ENCODE assay signal across 10 cellular contexts in the genomic region with DNA sequence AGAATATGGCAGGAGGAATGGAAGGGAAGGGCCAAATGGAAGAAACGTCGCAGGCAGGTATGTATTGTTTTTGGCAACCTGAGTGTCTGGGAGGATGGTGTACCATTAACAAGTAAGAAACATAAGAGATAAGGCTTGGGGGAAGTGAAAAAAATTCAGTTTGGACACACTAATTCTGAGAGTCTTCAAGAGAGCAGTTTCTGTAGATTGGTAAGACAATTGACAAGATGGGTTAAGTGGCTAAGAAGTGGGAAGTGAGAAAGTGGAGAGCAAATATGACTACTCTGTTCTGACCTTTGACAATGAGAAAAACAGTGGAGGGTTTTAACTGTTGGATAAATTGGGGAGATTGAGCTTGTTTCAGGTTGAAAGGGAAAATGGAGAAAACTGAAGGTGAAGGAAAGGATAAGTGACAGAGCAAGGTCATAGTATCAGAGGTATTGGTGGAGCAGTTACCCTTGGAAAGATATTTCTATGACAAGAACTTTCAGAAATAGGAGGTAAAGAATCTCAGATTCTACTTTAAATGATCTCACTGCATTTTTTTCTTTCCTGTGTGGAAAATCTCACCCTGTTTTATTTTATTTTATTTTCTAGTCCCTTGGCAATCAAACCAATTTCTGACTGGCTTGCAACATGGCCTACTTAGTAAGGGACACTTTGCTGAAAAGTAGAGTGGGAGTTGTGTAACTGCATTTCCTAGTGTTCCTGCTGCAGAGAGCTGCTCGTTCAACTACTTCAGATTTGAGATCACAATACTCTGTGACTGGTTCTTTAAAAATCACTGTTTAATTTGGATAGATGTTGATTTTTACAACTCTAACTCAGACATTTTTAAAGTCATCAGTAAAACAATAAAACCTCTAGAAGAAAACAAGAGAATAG. TPM values are rescaled to one million over a fixed set of nuclear protein-coding genes. Genes with fewer than 3 reads are reported as not detected.
DNase-seq lines count a peak whose midpoint lies in the region; ATAC-seq, FAIRE-seq and TF ChIP-seq lines count a peak whose summit lies in the region.
"Had no signal": no experiment of that assay in that cellular context is flagged by ENCODE, and none has a peak within 500 bp of the region (broad histone marks: within the 10 kb centered on the region; RNA-seq: fewer than 3 reads in every experiment).

No MANE protein-coding gene starts in this region.

- H3K4me1 ChIP-seq in CD8-positive, alpha-beta memory T cell (ENCODE audit: insufficient read depth, low read length) = no peaks in the 10 kb centered on the region

- TF ChIP-seq POLR2A in GM12891 (IDR thresholded peaks at IDR 0.05; ENCODE audit: low read depth, low read length) = no peak

- peak overlapping the region; percentile 3 for H3K27ac Mint-ChIP-seq in activated naive CD8-positive, alpha-beta T cell treated with anti-CD3 and anti-CD28 coated beads, Interleukin-2, amount 10 ng/mL, durations not matched to agents 7 days and 5 days
- peak overlapping the region in 2 of 8 donors; percentile 5 to 28 for H3K27ac Mint-ChIP-seq in CD8-positive, alpha-beta memory T cell

- no peaks in the 10 kb centered on the region for H3K27me3 Mint-ChIP-seq in activated naive CD8-positive, alpha-beta T cell treated with anti-CD3 and anti-CD28 coated beads, Interleukin-2, amount 10 ng/mL, durations not matched to agents 7 days and 5 days
- peaks cover 0 to 3% of the 10 kb centered on the region in 2 donors for H3K27me3 Mint-ChIP-seq in CD8-positive, alpha-beta memory T cell

- no peak overlapping the region for H3K4me3 ChIP-seq in CD8-positive, alpha-beta memory T cell (ENCODE audit: low read length)

- H3K4me1 Mint-ChIP-seq in activated naive CD8-positive, alpha-beta T cell treated with anti-CD3 and anti-CD28 coated beads, Interleukin-2, amount 10 ng/mL, durations not matched to agents 7 days and 5 days = peaks cover 7% of the 10 kb centered on the region
- no peaks in the 10 kb centered on the region for H3K4me1 Mint-ChIP-seq in CD8-positive, alpha-beta memory T cell

- H3K36me3 ChIP-seq in CD8-positive, alpha-beta memory T cell (ENCODE audit: insufficient read depth, low read length) = no peaks in the 10 kb centered on the region

- no peaks in the 10 kb centered on the region for H3K9me3 ChIP-seq in CD8-positive, alpha-beta memory T cell (ENCODE audit: low read length)

- POLR2A ChIA-PET in activated naive CD8-positive, alpha-beta T cell treated with anti-CD3 and anti-CD28 coated beads, Interleukin-2, amount 10 ng/mL, durations not matched to agents 7 days and 5 days (lab: Charles Lee) = no interaction called here
- POLR2A ChIA-PET in CD8-positive, alpha-beta memory T cell (lab: Charles Lee) = no interaction called here

- DNase-seq in GM12891 (ENCODE audit: insufficient read length, low spot score) (peak; percentile 44), NCI-H146 treated with DMSO at 0.1 percent for 48 hours (lab: John Stamatoyannopoulos, UW; ENCODE audit: unreplicated experiment) (no peak), NCI-H446 treated with DMSO at 0.1 percent for 48 hours (lab: John Stamatoyannopoulos, UW) (no peak)
- DNase-seq in activated naive CD8-positive, alpha-beta T cell treated with anti-CD3 and anti-CD28 coated beads, Interleukin-2, amount 10 ng/mL, durations not matched to agents 7 days and 5 days = no peak
- DNase-seq in CD8-positive, alpha-beta memory T cell = no peak
- no peak for DNase-seq in effector CD4-positive, alpha-beta T cell
- DNase-seq: DMS79 treated with DMSO at 0.1 percent for 48 hours, foreskin melanocyte had no signal

- no peak overlapping the region for H3K27ac ChIP-seq in CD8-positive, alpha-beta memory T cell (ENCODE audit: low read depth, low read length)

- CTCF ChIA-PET in CD8-positive, alpha-beta memory T cell (lab: Charles Lee) = no interaction called here

- FAIRE-seq in GM12891 (lab: Jason Lieb, UNC) = peak; percentile 90

- H3K9me3 Mint-ChIP-seq in activated naive CD8-positive, alpha-beta T cell treated with anti-CD3 and anti-CD28 coated beads, Interleukin-2, amount 10 ng/mL, durations not matched to agents 7 days and 5 days = no peaks in the 10 kb centered on the region
- no peaks in the 10 kb centered on the region for H3K9me3 Mint-ChIP-seq in CD8-positive, alpha-beta memory T cell

- H3K36me3 Mint-ChIP-seq in activated naive CD8-positive, alpha-beta T cell treated with anti-CD3 and anti-CD28 coated beads, Interleukin-2, amount 10 ng/mL, durations not matched to agents 7 days and 5 days = peaks cover 5% of the 10 kb centered on the region
- peaks cover 0 to 15% (median 0%) of the 10 kb centered on the region in 3 donors for H3K36me3 Mint-ChIP-seq in CD8-positive, alpha-beta memory T cell

- no peak overlapping the region for H3K4me3 Mint-ChIP-seq in activated naive CD8-positive, alpha-beta T cell treated with anti-CD3 and anti-CD28 coated beads, Interleukin-2, amount 10 ng/mL, durations not matched to agents 7 days and 5 days
- H3K4me3 Mint-ChIP-seq in CD8-positive, alpha-beta memory T cell = peak overlapping the region in 1 of 7 donors; percentile 0

- ATAC-seq in GM19463 (IDR thresholded peaks at IDR 0.05; ENCODE audit: unreplicated experiment) (peak; percentile 97), HG03159 (IDR thresholded peaks at IDR 0.05; ENCODE audit: unreplicated experiment) (peak; percentile 99)
- ATAC-seq in activated naive CD8-positive, alpha-beta T cell treated with anti-CD3 and anti-CD28 coated beads, Interleukin-2, amount 10 ng/mL, durations not matched to agents 7 days and 5 days (ENCODE audit: low read depth) = no peak

- no peaks in the 10 kb centered on the region for H3K27me3 ChIP-seq in CD8-positive, alpha-beta memory T cell (ENCODE audit: insufficient read depth, low read length, poor library complexity, severe bottlenecking)

TF ChIP-seq in GM12891, 5 proteins besides CTCF, POLR2A, EP300 and RAD21:
- peak; percentile 99 for TF ChIP-seq SPI1 (IDR thresholded peaks at IDR 0.05; ENCODE audit: low read depth, low read length)
- TF ChIP-seq POU2F2 (IDR thresholded peaks at IDR 0.05; ENCODE audit: low read depth, low read length) = no peak
- no peak for TF ChIP-seq POLR2AphosphoS5 (IDR thresholded peaks at IDR 0.05; ENCODE audit: low read depth, low read length)
TF ChIP-seq in GM12891: peak in this region for 1.

RNA-seq across cellular contexts. Expression of a gene that starts 23.1 kb away (rescaled TPM):
- polyA plus RNA-seq in GM12891 (2012; ENCODE audit: low read depth, missing spikeins) = 15.4 TPM
- total RNA-seq in activated naive CD8-positive, alpha-beta T cell treated with anti-CD3 and anti-CD28 coated beads, Interleukin-2, amount 10 ng/mL, durations not matched to agents 7 days and 5 days = 10 to 100 TPM; 23.9 to 26.7 TPM
- 10 to 100 TPM; 45.7 to 46.5 TPM for total RNA-seq in CD8-positive, alpha-beta memory T cell
- 22.5 TPM for polyA plus RNA-seq in CD8-positive, alpha-beta memory T cell

RNA-seq across cellular contexts. Expression of a gene that starts 46.1 kb away (rescaled TPM):
- polyA plus RNA-seq in GM12891 (2012; ENCODE audit: low read depth, missing spikeins) = 17.6 TPM
- total RNA-seq in activated naive CD8-positive, alpha-beta T cell treated with anti-CD3 and anti-CD28 coated beads, Interleukin-2, amount 10 ng/mL, durations not matched to agents 7 days and 5 days = 10 to 100 TPM; 58.0 to 59.4 TPM
- total RNA-seq in CD8-positive, alpha-beta memory T cell = 10 to 100 TPM; 54.0 to 59.8 TPM
- 64.1 TPM for polyA plus RNA-seq in CD8-positive, alpha-beta memory T cell
